In the genomic region with DNA sequence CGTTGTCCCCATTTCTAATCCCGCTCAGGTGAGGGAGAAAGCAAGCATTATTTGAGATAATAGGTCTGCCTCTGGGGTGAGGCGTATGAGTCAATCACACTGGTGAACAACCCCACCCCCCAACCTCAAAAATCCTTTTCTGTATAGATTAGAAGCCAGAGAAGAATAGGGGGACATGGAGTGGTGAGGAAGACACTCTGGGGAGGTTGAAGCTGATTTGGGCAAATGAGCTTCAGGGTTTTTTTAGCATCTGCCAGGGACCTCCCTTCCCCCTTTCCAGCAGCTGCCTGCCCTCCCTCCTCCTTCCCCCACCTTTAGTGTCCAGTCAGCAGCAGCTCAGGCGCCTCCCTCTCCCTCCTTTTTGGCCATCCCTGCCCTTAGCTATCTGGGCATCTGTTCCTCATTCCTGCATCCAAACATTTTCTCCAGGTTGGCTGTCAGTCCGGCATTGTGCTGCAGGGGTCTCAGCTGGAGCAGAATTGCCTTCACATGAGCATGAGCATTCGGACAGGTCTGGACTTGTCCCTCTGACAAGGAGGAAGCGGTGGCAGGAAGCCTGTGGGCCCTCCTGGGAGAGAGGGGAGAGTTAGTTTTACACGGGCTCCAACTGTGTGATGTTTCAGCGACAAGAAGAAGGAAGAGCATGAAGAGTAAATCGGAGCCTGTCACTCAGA, we compare ENCODE assay signal across 8 cellular contexts. TPM values are rescaled to one million over a fixed set of nuclear protein-coding genes. Genes with fewer than 3 reads are reported as not detected.
DNase-seq lines count a peak whose midpoint lies in the region; ATAC-seq and TF ChIP-seq lines count a peak whose summit lies in the region.

No MANE protein-coding gene starts in this region.

- peak overlapping the region; percentile 79 for H3K56ac ChIP-seq in mesendoderm (ENCODE audit: low read length)

- no peaks in the 10 kb centered on the region for H3K9me3 Mint-ChIP-seq in activated CD8-positive, alpha-beta memory T cell treated with anti-CD3 and anti-CD28 coated beads, Interleukin-2, amount 10 ng/mL, durations not matched to agents 7 days and 5 days (ENCODE audit: low read depth)

- TF ChIP-seq POLR2A in vagina (IDR thresholded peaks at IDR 0.05), result no peak

- H3K36me3 ChIP-seq in mesendoderm (ENCODE audit: control insufficient read depth, insufficient read depth, low read length), result no peaks in the 10 kb centered on the region
- H3K36me3 ChIP-seq in vagina, result no peaks in the 10 kb centered on the region

- peak overlapping the region; percentile 30 for H4K8ac ChIP-seq in mesendoderm (ENCODE audit: low read depth, low read length)

- H3K9me3 ChIP-seq in vagina, result no peaks in the 10 kb centered on the region

- H3K79me2 ChIP-seq in mesendoderm (ENCODE audit: control insufficient read depth, insufficient read depth, low read length), result no peaks in the 10 kb centered on the region

- H3K9ac ChIP-seq in mesendoderm (ENCODE audit: low read length), result peak overlapping the region; percentile 25

- intact Hi-C loops in dorsolateral prefrontal cortex (cut with DNase I) (no loop called here), vagina (cut with DNase I) (no loop called here)

- peak overlapping the region; percentile 43 for H3K4me2 ChIP-seq in mesendoderm (ENCODE audit: low read length)

- no peak overlapping the region for H3K4me3 Mint-ChIP-seq in activated CD8-positive, alpha-beta memory T cell treated with anti-CD3 and anti-CD28 coated beads, Interleukin-2, amount 10 ng/mL, durations not matched to agents 7 days and 5 days

- H3K36me3 Mint-ChIP-seq in activated CD8-positive, alpha-beta memory T cell treated with anti-CD3 and anti-CD28 coated beads, Interleukin-2, amount 10 ng/mL, durations not matched to agents 7 days and 5 days, result no peaks in the 10 kb centered on the region

- WGBS in mesendoderm (ENCODE audit: extremely low coverage, insufficient coverage, low lambda C conversion rate), result no CpG with 5 or more reads among the region's 10 CpGs

- H3K23ac ChIP-seq in mesendoderm (ENCODE audit: low read length), result peak overlapping the region; percentile 61

- TF ChIP-seq CTCF in dorsolateral prefrontal cortex (IDR thresholded peaks at IDR 0.05 in 54 of 56, conservative IDR thresholded peaks at IDR 0.05 in 2 of 56; ENCODE audit: low read depth in 1 of 56, partially characterized antibody in 56 of 56) (no peak), vagina (IDR thresholded peaks at IDR 0.05) (no peak)

- H2BK5ac ChIP-seq in mesendoderm (ENCODE audit: low read length), result peak overlapping the region; percentile 72

- H3K27me3 Mint-ChIP-seq in activated CD8-positive, alpha-beta memory T cell treated with anti-CD3 and anti-CD28 coated beads, Interleukin-2, amount 10 ng/mL, durations not matched to agents 7 days and 5 days, result no peaks in the 10 kb centered on the region

- H2BK120ac ChIP-seq in mesendoderm (ENCODE audit: low read depth, low read length), result peak overlapping the region; percentile 52

- peak overlapping the region; percentile 53 for H3K18ac ChIP-seq in mesendoderm (ENCODE audit: low read length)

- H3K4me3 ChIP-seq in dorsolateral prefrontal cortex (peak overlapping the region in 56 of 59 donors; percentile 21 to 68 (median 48)), mesendoderm (ENCODE audit: low read length) (no peak overlapping the region), vagina (peak overlapping the region; percentile 27 to 34)

- H3K4ac ChIP-seq in mesendoderm (ENCODE audit: low read depth, low read length), result peak overlapping the region; percentile 98

- H2AK5ac ChIP-seq in mesendoderm (ENCODE audit: low read length), result no peak overlapping the region

- no peaks in the 10 kb centered on the region for H3K79me1 ChIP-seq in mesendoderm (ENCODE audit: low read length)

- DNase-seq in activated CD8-positive, alpha-beta memory T cell treated with anti-CD3 and anti-CD28 coated beads, Interleukin-2, amount 10 ng/mL, durations not matched to agents 7 days and 5 days, result no peak
- no peak for DNase-seq in activated CD8-positive, alpha-beta memory T cell treated with anti-CD3 and anti-CD28 coated beads, Interleukin-2, amount 50 U/mL, for 48 hours
- DNase-seq in NCI-H774 (lab: John Stamatoyannopoulos, UW) (peak; percentile 71), dorsolateral prefrontal cortex (no peak), mesendoderm (peak; percentile 82), vagina (ENCODE audit: extremely low spot score in 2 of 2) (no peak)
- DNase-seq in effector CD8-positive, alpha-beta T cell (lab: John Stamatoyannopoulos, UW), result no peak

- H3K27me3 ChIP-seq in dorsolateral prefrontal cortex, result peaks cover 0 to 7% (median 0%) of the 10 kb centered on the region in 45 donors
- H3K27me3 ChIP-seq in mesendoderm (ENCODE audit: insufficient read depth, low read length, poor library complexity), result no peaks in the 10 kb centered on the region
- no peaks in the 10 kb centered on the region for H3K27me3 ChIP-seq in vagina

- H3K27ac ChIP-seq in dorsolateral prefrontal cortex, result peak overlapping the region in 49 of 59 donors; percentile 5 to 81 (median 56)
- H3K27ac ChIP-seq in mesendoderm (ENCODE audit: low read depth, low read length), result peak overlapping the region; percentile 66
- peak overlapping the region; percentile 68 for H3K27ac ChIP-seq in vagina

- ATAC-seq in activated CD8-positive, alpha-beta memory T cell treated with anti-CD3 and anti-CD28 coated beads, Interleukin-2, amount 10 ng/mL, durations not matched to agents 7 days and 5 days, result peak; percentile 17
- ATAC-seq in HG03095 (IDR thresholded peaks at IDR 0.05; ENCODE audit: unreplicated experiment), result peak; percentile 48

- H3K4me1 ChIP-seq in mesendoderm (ENCODE audit: control insufficient read depth, low read depth, low read length), result peaks cover 10% of the 10 kb centered on the region
- peaks cover 30% of the 10 kb centered on the region for H3K4me1 ChIP-seq in vagina

- H3K4me1 Mint-ChIP-seq in activated CD8-positive, alpha-beta memory T cell treated with anti-CD3 and anti-CD28 coated beads, Interleukin-2, amount 10 ng/mL, durations not matched to agents 7 days and 5 days, result peaks cover 20% of the 10 kb centered on the region

- H2BK15ac ChIP-seq in mesendoderm (replicated peaks; ENCODE audit: low read depth), result no peak overlapping the region

- no peak overlapping the region for H4K5ac ChIP-seq in mesendoderm (ENCODE audit: low read length)

- CTCF ChIA-PET in activated CD8-positive, alpha-beta memory T cell treated with anti-CD3 and anti-CD28 coated beads, Interleukin-2, amount 10 ng/mL, durations not matched to agents 7 days and 5 days (lab: Charles Lee), result interaction anchor here (1.5 to 7.4 kb wide), 4 partner anchors 27 to 141 kb away, joined by 3 to 54 read pairs (median 7); no protein-coding TSS in a partner anchor

- H3K27ac Mint-ChIP-seq in activated CD8-positive, alpha-beta memory T cell treated with anti-CD3 and anti-CD28 coated beads, Interleukin-2, amount 10 ng/mL, durations not matched to agents 7 days and 5 days, result no peak overlapping the region

RNA-seq across cellular contexts. Expression of a gene that starts 30.8 kb away (rescaled TPM):
- total RNA-seq in activated CD8-positive, alpha-beta memory T cell treated with anti-CD3 and anti-CD28 coated beads, Interleukin-2, amount 10 ng/mL, durations not matched to agents 7 days and 5 days, result 1 to 10 TPM in 1 of 2 experiments, under 1 TPM in 1; 0.38 to 4.6 TPM
- 10 to 100 TPM; 10.1 to 48.6 (median 27.8) TPM for total RNA-seq in dorsolateral prefrontal cortex
- polyA plus RNA-seq in mesendoderm (2013, experiment 1 of 2), result 49.3 TPM
- polyA plus RNA-seq in mesendoderm (2013, experiment 2 of 2), result 46.6 TPM
- total RNA-seq in vagina, result 52.8 TPM

Comparison
In these comparisons a context has a peak if more than half of its experiments do, and no peak if none do; other contexts are left out.
1. DNase-seq: peak in NCI-H774 (single experiment) and mesendoderm (single experiment); none in activated CD8-positive, alpha-beta memory T cell treated with anti-CD3 and anti-CD28 coated beads, Interleukin-2, amount 10 ng/mL, durations not matched to agents 7 days and 5 days (single experiment), activated CD8-positive, alpha-beta memory T cell treated with anti-CD3 and anti-CD28 coated beads, Interleukin-2, amount 50 U/mL, for 48 hours (single experiment), dorsolateral prefrontal cortex (0 of 10), vagina (0 of 2) and effector CD8-positive, alpha-beta T cell (single experiment).
2. Peak in every context shown above with its lines, with median percentiles within 50 percentile points of each other: H3K27ac ChIP-seq.